8 cellular contexts compared by ENCODE assay signal in genomic region chr16:1308977-1309885, GRCh38. TPM values are rescaled to one million over a fixed set of nuclear protein-coding genes. Genes with fewer than 3 reads are reported as not detected.
A peak's percentile ranks its signal among the peaks of the same experiment; 100 is the strongest.
DNase-seq lines count a peak whose midpoint lies in the region; ATAC-seq and TF ChIP-seq lines count a peak whose summit lies in the region.

Gene UBE2I, plus strand, starts transcription at chr16:1309636. Its CDS starts 4,395 bp downstream, at chr16:1314031.

- H3K4me1 Mint-ChIP-seq in T-helper 2 cell treated with Interferon-gamma antibody and Interleukin-4, amounts not matched to agents 5 μg/mL and 100 μg/mL, for 36 hours (ENCODE audit: low read depth): peaks cover 14% of the 10 kb centered on the region

- H3K36me3 Mint-ChIP-seq in T-helper 2 cell treated with Interferon-gamma antibody and Interleukin-4, amounts not matched to agents 5 μg/mL and 100 μg/mL, for 36 hours (ENCODE audit: low read depth): peaks cover 16% of the 10 kb centered on the region

- H3K27ac Mint-ChIP-seq in T-helper 2 cell treated with Interferon-gamma antibody and Interleukin-4, amounts not matched to agents 5 μg/mL and 100 μg/mL, for 36 hours: peak within 1 kb of the TSS; percentile 99

- no peak for TF ChIP-seq CTCF in right atrium auricular region (IDR thresholded peaks at IDR 0.05)
- no peak for TF ChIP-seq CTCF in psoas muscle (IDR thresholded peaks at IDR 0.05)

- H3K36me3 ChIP-seq in right atrium auricular region (peaks cover 6% of the 10 kb centered on the region), psoas muscle (ENCODE audit: insufficient read depth in 1 of 2, low read depth in 1 of 2) (peaks cover 0 to 4% of the 10 kb centered on the region in 2 donors), urinary bladder (ENCODE audit: insufficient read depth) (no peaks in the 10 kb centered on the region)

- peak within 1 kb of the TSS; percentile 76 to 77 for H3K4me3 ChIP-seq in right atrium auricular region
- H3K4me3 ChIP-seq in psoas muscle: peak within 1 kb of the TSS; percentile 90
- H3K4me3 ChIP-seq in urinary bladder (ENCODE audit: low read depth, low read length): peak within 1 kb of the TSS; percentile 97

- intact Hi-C loops in psoas muscle (cut with DNase I): no loop called here

- WGBS in psoas muscle, 3 donors: 0 to 1% (median 0%) methylated on average over 59 to 117 of the region's 117 CpGs
- 1% methylated on average over 117 of the region's 117 CpGs for WGBS in urinary bladder

- H3K4me1 ChIP-seq in right atrium auricular region: peaks cover 0 to 36% of the 10 kb centered on the region in 2 donors
- peaks cover 37% of the 10 kb centered on the region for H3K4me1 ChIP-seq in psoas muscle
- H3K4me1 ChIP-seq in urinary bladder (ENCODE audit: insufficient read depth): peaks cover 4% of the 10 kb centered on the region

- H3K9me3 ChIP-seq in right atrium auricular region (no peaks in the 10 kb centered on the region), psoas muscle (no peaks in the 10 kb centered on the region)

- H3K27me3 Mint-ChIP-seq in T-helper 2 cell treated with Interferon-gamma antibody and Interleukin-4, amounts not matched to agents 5 μg/mL and 100 μg/mL, for 36 hours (ENCODE audit: low read depth): no peaks in the 10 kb centered on the region

- H3K27me3 ChIP-seq in right atrium auricular region (no peaks in the 10 kb centered on the region), psoas muscle (ENCODE audit: insufficient read depth in 3 of 3, low read length in 2 of 3) (no peaks in the 10 kb centered on the region)

- ATAC-seq in GM18499 (IDR thresholded peaks at IDR 0.05; ENCODE audit: insufficient read depth, unreplicated experiment): peak; percentile 32
- ATAC-seq in HG02943 (IDR thresholded peaks at IDR 0.05; ENCODE audit: low read depth, unreplicated experiment): peak; percentile 63
- ATAC-seq in psoas muscle: peak; percentile 91 to 94 (median 92)

- no peaks in the 10 kb centered on the region for H3K9me3 Mint-ChIP-seq in T-helper 2 cell treated with Interferon-gamma antibody and Interleukin-4, amounts not matched to agents 5 μg/mL and 100 μg/mL, for 36 hours

- peak within 1 kb of the TSS; percentile 93 for H3K4me3 Mint-ChIP-seq in T-helper 2 cell treated with Interferon-gamma antibody and Interleukin-4, amounts not matched to agents 5 μg/mL and 100 μg/mL, for 36 hours

- DNase-seq in NCI-H1930 (lab: John Stamatoyannopoulos, UW) (peak; percentile 98 to 99), anterior cingulate cortex (lab: John Stamatoyannopoulos, UW) (peak; percentile 87 to 99 (median 96)), right atrium auricular region (ENCODE audit: low spot score) (peak; percentile 98), psoas muscle (peak; percentile 97 to 98)
- DNase-seq in T-helper 2 cell treated with Interferon-gamma antibody and Interleukin-4, amounts not matched to agents 5 μg/mL and 100 μg/mL, for 36 hours (ENCODE audit: low spot score): peak; percentile 96

- H3K27ac ChIP-seq in right atrium auricular region: peak within 1 kb of the TSS; percentile 97 to 98
- H3K27ac ChIP-seq in psoas muscle: peak within 1 kb of the TSS; percentile 98
- H3K27ac ChIP-seq in urinary bladder (ENCODE audit: low read depth): peak within 1 kb of the TSS; percentile 93

RNA-seq across cellular contexts. Expression of gene UBE2I, which starts in this region (rescaled TPM):
- 10 to 100 TPM; 58.8 to 59.5 TPM for total RNA-seq in right atrium auricular region
- 10 to 100 TPM; 46.2 to 71.7 (median 56.0) TPM for total RNA-seq in psoas muscle
- polyA plus RNA-seq in psoas muscle: 100 to 1,000 TPM in 1 of 3 donors, 10 to 100 TPM in 2; 49.8 to 101 (median 55.6) TPM
- total RNA-seq in urinary bladder: 41.9 TPM
- polyA plus RNA-seq in urinary bladder: 84.1 TPM

Comparison
In these comparisons a context has a peak if more than half of its experiments do, and no peak if none do; other contexts are left out.
1. Peak in every context shown above with its lines: DNase-seq, ATAC-seq, H3K4me3 ChIP-seq and H3K27ac ChIP-seq.
2. ATAC-seq: peak in every context shown above with its lines; median percentile 92 in psoas muscle; 63 in HG02943; 32 in GM18499.